ENCODE assay signal across 12 cellular contexts in genomic region chr12:93363854-93364297, GRCh38. TPM values are rescaled to one million over a fixed set of nuclear protein-coding genes. Genes with fewer than 3 reads are reported as not detected.
DNase-seq lines count a peak whose midpoint lies in the region; ATAC-seq, FAIRE-seq and TF ChIP-seq lines count a peak whose summit lies in the region.
"Had no signal": no experiment of that assay in that cellular context is flagged by ENCODE, and none has a peak within 500 bp of the region (broad histone marks: within the 10 kb centered on the region; RNA-seq: fewer than 3 reads in every experiment).

No MANE protein-coding gene starts in this region.

- in situ Hi-C loops in K562 (cut with MboI), result no loop called here

- H3K9me3 ChIP-seq in KOPT-K1 (ENCODE audit: insufficient read depth, low read length, poor library complexity, severe bottlenecking), result no peaks in the 10 kb centered on the region
- H3K9me3 ChIP-seq in K562 (replicated peaks; ENCODE audit: control insufficient read depth, insufficient read depth, low read depth, low read length), result no peaks in the 10 kb centered on the region
- H3K9me3 ChIP-seq: esophagus muscularis mucosa had no signal

- no peak overlapping the region for H3K4me3 ChIP-seq in K562
- H3K4me3 ChIP-seq: esophagus muscularis mucosa had no signal

- CTCF ChIA-PET in K562 (lab: Yijun Ruan, JAX; ENCODE audit: low intra/inter-chr PET ratio), result no interaction called here

- no peak for TF ChIP-seq CTCF in K562 (IDR thresholded peaks at IDR 0.05 in 2 of 3, conservative IDR thresholded peaks at IDR 0.05 in 1 of 3; ENCODE audit: insufficient read depth in 2 of 3, low read depth in 1 of 3, low read length in 3 of 3)

- WGBS in K562 (ENCODE audit: insufficient coverage, low coverage, missing lambda C conversion rate), result 8% methylated on average over 3 of the region's 3 CpGs

- 0 out of 4 replicates have a peak overlapping the region, but pooled peaks of 1 of the 2 experiments have one; percentile 17 for H3K9ac ChIP-seq in K562 (ENCODE audit: insufficient read depth in 1 of 2, low read depth in 2 of 2, low read length in 2 of 2)

- BruUV-seq in K562 (replicated peaks; lab: Mats Ljungman, UMichigan), result no TSS peak

- no peaks in the 10 kb centered on the region for H3K79me2 ChIP-seq in K562 (ENCODE audit: control insufficient read depth, insufficient read depth, low read length)

- no peaks in the 10 kb centered on the region for H3K9me1 ChIP-seq in K562 (ENCODE audit: control insufficient read depth, insufficient read depth, low read length)

- H3K4me2 ChIP-seq in K562 (ENCODE audit: insufficient read depth, low read length), result peak overlapping the region; percentile 26; the same call in 1 of the 2 replicates

- FAIRE-seq in K562 (lab: Jason Lieb, UNC), result no peak
- FAIRE-seq: astrocyte had no signal

- no peak for TF ChIP-seq RAD21 in K562 (CRISPR knock-in tag; conservative IDR thresholded peaks at IDR 0.05 in 1 of 2, IDR thresholded peaks at IDR 0.05 in 1 of 2)

- H3K4me1 ChIP-seq in K562 (replicated peaks in 1 of 2; ENCODE audit: control insufficient read depth in 2 of 2, insufficient read depth in 2 of 2, low read length in 2 of 2), result peaks cover 4 to 10% of the 10 kb centered on the region in 2 experiments; a peak in 4 of 5 replicates

- peak overlapping the region; percentile 82 for H2AFZ ChIP-seq in K562 (ENCODE audit: low read depth, low read length)

- H3K27ac ChIP-seq in KOPT-K1 (ENCODE audit: low read depth, low read length, poor library complexity, severe bottlenecking), result peak overlapping the region; percentile 60
- H3K27ac ChIP-seq in K562 (ENCODE audit: extremely low read depth, low read depth, low read length), result peak overlapping the region; percentile 59; the same call in 2 of the 3 replicates
- H3K27ac ChIP-seq: VCaP had no signal

- POLR2A ChIA-PET in K562 (lab: Yijun Ruan, JAX), result interaction anchor here (0.7 to 1.9 kb wide), 6 partner anchors 9 to 20 kb away, joined by 3 to 14 read pairs (median 8); no protein-coding TSS in a partner anchor

- TF ChIP-seq POLR2A in GM18505 (IDR thresholded peaks at IDR 0.05; ENCODE audit: borderline replicate concordance, extremely low read depth, insufficient read depth, insufficient read length) (no peak), K562 (conservative IDR thresholded peaks at IDR 0.05) (no peak)

- H4K20me1 ChIP-seq in K562 (replicated peaks; ENCODE audit: control insufficient read depth, insufficient read depth, low read length), result no peaks in the 10 kb centered on the region

- TF ChIP-seq EP300 in K562 (IDR thresholded peaks at IDR 0.05; ENCODE audit: low read length), result no peak

- DNase-seq in K562 (ENCODE audit: extremely low read depth in 1 of 4, low spot score in 3 of 4) (peak in 2 of 4 experiments; percentile 36 to 48), hypothalamus (lab: John Stamatoyannopoulos, UW) (no peak), T1000 (lab: John Stamatoyannopoulos, UW) (no peak), activated T-cell treated with anti-CD3 and anti-CD28 coated beads for 4 hours (no peak), dedifferentiated amniotic fluid mesenchymal stem cell (ENCODE audit: extremely low spot score) (no peak)
- DNase-seq: DMS79 treated with DMSO at 0.1 percent for 48 hours had no signal

- H3K36me3 ChIP-seq in KOPT-K1 (ENCODE audit: insufficient read depth, low read length) (no peaks in the 10 kb centered on the region), K562 (ENCODE audit: control insufficient read depth, insufficient read depth, low read length) (no peaks in the 10 kb centered on the region)
- H3K36me3 ChIP-seq: esophagus muscularis mucosa had no signal

- intact Hi-C loops in K562 (cut with micrococcal nuclease), result no loop called here

- ATAC-seq in GM18505 (IDR thresholded peaks at IDR 0.05; ENCODE audit: unreplicated experiment) (peak; percentile 75), GM21717 (IDR thresholded peaks at IDR 0.05; ENCODE audit: unreplicated experiment) (peak; percentile 63), K562 (peak; percentile 73)

- H3K27me3 ChIP-seq in K562 (ENCODE audit: control insufficient read depth in 2 of 2, insufficient read depth in 2 of 2, low read length in 2 of 2), result no peaks in the 10 kb centered on the region
- H3K27me3 ChIP-seq: esophagus muscularis mucosa had no signal

TF ChIP-seq in K562, 482 proteins besides CTCF, POLR2A, EP300 and RAD21 (continues in another document):
- TF ChIP-seq HMGN3 (IDR thresholded peaks at IDR 0.05; ENCODE audit: borderline replicate concordance, extremely low read depth, insufficient read length, low read depth, low read length) (no peak), L3MBTL2 (IDR thresholded peaks at IDR 0.05) (no peak), ZNF143 (CRISPR knock-in tag; IDR thresholded peaks at IDR 0.05) (no peak), RNF2 (IDR thresholded peaks at IDR 0.05) (no peak), CBX8 (IDR thresholded peaks at IDR 0.05; ENCODE audit: borderline replicate concordance, extremely low read depth, low read depth, low read length, poor library complexity, severe bottlenecking) (no peak), HDAC1 (IDR thresholded peaks at IDR 0.05) (no peak), CGGBP1 (CRISPR knock-in tag; IDR thresholded peaks at IDR 0.05) (no peak), ZNF644 (tag; IDR thresholded peaks at IDR 0.05; ENCODE audit: low read depth) (no peak), PBX2 (CRISPR knock-in tag; IDR thresholded peaks at IDR 0.05; ENCODE audit: low read depth) (no peak), PBX2 (tag; conservative IDR thresholded peaks at IDR 0.05; ENCODE audit: low read depth) (no peak), SREBF1 (IDR thresholded peaks at IDR 0.05; ENCODE audit: borderline replicate concordance, low read depth, low read length) (no peak), GTF3C2 (IDR thresholded peaks at IDR 0.05; ENCODE audit: borderline replicate concordance, extremely low read depth, insufficient read length) (no peak)

RNA-seq across cellular contexts. Expression of gene NUDT4, which starts 13.8 kb away (rescaled TPM):
- total RNA-seq in K562 (2011; cell fraction: chromatin; rRNA removed; ENCODE audit: low replicate concordance), result 29.5 and 81.9 TPM in 2 replicates
- total RNA-seq in K562 (2011; cell fraction: nucleolus; rRNA removed), result 29.0 and 33.4 TPM in 2 replicates
- 63.9 and 138 TPM in 2 replicates for total RNA-seq in K562 (2011; cell fraction: nucleoplasm; rRNA removed)
- 87.5 and 102 TPM in 2 replicates for total RNA-seq in K562 (2014; rRNA removed)
- 158 and 187 TPM in 2 replicates for total RNA-seq in K562 (2014; rRNA removed; fragmentation: Illumina TruSeq; extraction: Trizol)
- 87.4 and 99.2 TPM in 2 replicates for total RNA-seq in K562 (2015; rRNA removed; fragmentation: Illumina TruSeq; extraction: Trizol)
- total RNA-seq in K562 (2021), result 132 and 147 TPM in 2 replicates
- 112 and 164 TPM in 2 replicates for polyA plus RNA-seq in K562 (2011; rRNA removed)
- 57.9 and 68.4 TPM in 2 replicates for polyA plus RNA-seq in K562 (2011; cell fraction: cytosol; rRNA removed)
- 14.0 and 27.3 TPM in 2 replicates for polyA plus RNA-seq in K562 (2011; cell fraction: nucleus; rRNA removed)
- polyA plus RNA-seq in K562 (2012), result 64.5 and 88.2 TPM in 2 replicates
- polyA plus RNA-seq in K562 (2014; fragmentation: Illumina TruSeq; extraction: Trizol), result 116 and 128 TPM in 2 replicates
- 10 to 100 TPM; 38.1 to 60.2 TPM for polyA plus RNA-seq in K562 (2014; fragmentation: Nextera tagmentation; extraction: Ambion mirVana)
- polyA plus RNA-seq in K562 (2014; rRNA removed), result 84.6 and 94.2 TPM in 2 replicates
- polyA minus RNA-seq in K562 (2011; rRNA and poly(A)+ RNA removed), result 147 and 162 TPM in 2 replicates
- 62.3 and 75.6 TPM in 2 replicates for polyA minus RNA-seq in K562 (2011; cell fraction: cytosol; rRNA and poly(A)+ RNA removed)
- 27.5 and 37.5 TPM in 2 replicates for polyA minus RNA-seq in K562 (2011; cell fraction: nucleus; rRNA and poly(A)+ RNA removed)
